ENCODE assay signal across 1 cellular context in the genomic region with DNA sequence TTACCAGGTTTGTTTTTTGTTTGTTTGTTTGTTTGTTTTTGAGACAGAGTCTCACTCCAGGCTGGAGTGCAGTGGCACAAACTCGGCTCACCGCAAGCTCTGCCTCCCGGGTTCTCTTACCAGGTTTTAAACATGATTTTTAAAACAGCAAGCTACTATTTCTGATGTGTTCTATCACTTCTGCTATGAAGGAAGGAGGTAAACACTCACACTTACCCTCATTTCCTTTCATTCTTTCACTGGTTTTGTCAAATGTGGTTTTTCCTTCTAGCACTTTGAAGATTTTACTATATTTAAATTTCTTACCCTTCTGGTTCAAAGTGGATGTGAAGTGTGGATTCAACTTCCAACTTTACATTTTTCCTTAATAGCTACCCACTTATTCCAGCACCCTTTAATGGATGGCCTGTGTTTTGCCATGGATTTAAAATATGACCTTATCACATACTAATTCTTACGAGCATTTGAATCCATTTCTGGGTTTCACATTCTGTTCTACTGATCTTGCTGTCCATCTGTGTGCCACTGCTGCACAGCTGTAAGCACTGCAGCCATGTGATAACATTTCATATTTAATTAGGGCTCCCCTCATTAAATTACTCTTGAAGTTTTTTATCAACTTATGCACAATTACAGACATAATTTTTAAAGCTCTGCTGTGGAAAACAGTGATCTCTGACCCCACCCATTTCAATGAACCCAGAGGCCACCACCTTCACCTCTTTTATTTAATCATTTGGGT.
TF ChIP-seq lines count a peak whose summit lies in the region.

No MANE protein-coding gene starts in this region.

TF ChIP-seq in HepG2, 621 proteins besides CTCF, POLR2A, EP300 and RAD21:
- no peak for TF ChIP-seq ZNF879 (CRISPR knock-in tag; IDR thresholded peaks at IDR 0.05)
- no peak for TF ChIP-seq DZIP1 (CRISPR knock-in tag; IDR thresholded peaks at IDR 0.05)
- TF ChIP-seq ELF4 (CRISPR knock-in tag; IDR thresholded peaks at IDR 0.05; ENCODE audit: borderline replicate concordance) = no peak
- TF ChIP-seq ZNF609 (CRISPR knock-in tag; IDR thresholded peaks at IDR 0.05; ENCODE audit: borderline replicate concordance) = no peak
- TF ChIP-seq ZNF597 (CRISPR knock-in tag; IDR thresholded peaks at IDR 0.05) = no peak
